In genomic region chr17:34139996-34140395, GRCh38 we compare ENCODE assay signal across 19 cellular contexts.
"Had no signal": no experiment of that assay in that cellular context is flagged by ENCODE, and none has a peak within 500 bp of the region (broad histone marks: within the 10 kb centered on the region; RNA-seq: fewer than 3 reads in every experiment).

No MANE protein-coding gene starts in this region.

- DNase-seq: activated B cell treated with CpG ODN at 0.5 μM for 24 hours; activated CD4-positive, alpha-beta memory T cell treated with anti-CD3 and anti-CD28 coated beads, Interleukin-2, amount 10 ng/mL, durations not matched to agents 7 days and 5 days; activated CD4-positive, alpha-beta T cell treated with anti-CD3 and anti-CD28 coated beads for 4 hours; activated naive CD4-positive, alpha-beta T cell treated with Interleukin-2 at 50 U/mL for 16 hours; activated naive CD8-positive, alpha-beta T cell treated with anti-CD3 and anti-CD28 coated beads, Interleukin-2, amount 10 ng/mL, durations not matched to agents 7 days and 5 days; activated T-cell treated with anti-CD3 and anti-CD28 coated beads, Interleukin-2, amount 50 U/mL, for 1 hour; body of pancreas; colonic mucosa; endodermal cell; foreskin fibroblast; islet precursor cell; left colon; lower lobe of right lung; posterior cingulate gyrus; spleen; stimulated activated CD4-positive, alpha-beta T cell treated with anti-CD3 and anti-CD28 coated beads, Interleukin-4, amount 100 ng/mL, for 4 hours; testis; upper lobe of left lung had no signal

- H3K27ac ChIP-seq: body of pancreas, colonic mucosa, epithelial cell of prostate, lower lobe of right lung, spleen, testis, upper lobe of left lung had no signal
